8 cellular contexts compared by ENCODE assay signal in the genomic region with DNA sequence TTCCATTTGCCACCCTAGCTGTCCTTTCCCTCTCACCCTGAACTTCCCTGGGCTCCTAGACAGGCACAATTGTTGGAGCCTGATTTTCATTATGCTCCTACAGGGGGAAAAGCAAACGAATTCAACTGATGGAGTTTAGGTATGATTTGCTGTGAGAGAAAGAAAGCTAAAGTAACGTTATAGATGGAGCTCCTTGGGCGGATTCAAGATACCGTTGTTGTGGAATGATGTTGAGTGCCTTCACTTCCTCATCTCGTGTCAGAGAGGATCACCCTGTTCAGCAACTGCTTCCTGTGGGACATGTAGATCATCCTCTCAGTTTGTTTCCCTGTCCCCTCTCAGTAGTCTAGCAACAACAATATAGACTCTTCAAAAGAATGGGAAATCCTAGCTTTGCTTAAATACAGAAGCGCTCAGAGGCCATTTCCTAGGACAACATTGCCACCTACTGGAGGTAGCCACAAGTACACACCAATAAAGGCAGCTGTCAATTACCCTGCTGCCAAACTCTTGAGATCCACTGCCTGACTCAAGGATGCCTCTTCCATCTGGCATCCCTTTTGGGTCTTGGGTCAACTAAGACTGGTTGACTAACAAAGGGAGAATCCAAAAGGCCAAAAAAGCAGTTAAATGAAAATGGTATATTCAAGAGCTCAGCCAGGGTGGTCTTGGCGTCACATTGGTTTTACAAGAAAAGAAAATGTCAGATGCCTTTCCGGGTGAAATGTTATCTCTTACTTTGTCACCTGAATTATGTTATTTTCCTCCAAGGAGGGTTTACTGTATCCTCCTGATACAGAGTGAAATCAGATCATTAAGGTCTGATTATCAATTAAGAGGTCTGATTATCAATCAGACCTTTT. TPM values are rescaled to one million over a fixed set of nuclear protein-coding genes. Genes with fewer than 3 reads are reported as not detected.
DNase-seq lines count a peak whose midpoint lies in the region; TF ChIP-seq lines count a peak whose summit lies in the region.

No MANE protein-coding gene starts in this region.

- H3K9me3 Mint-ChIP-seq in activated naive CD8-positive, alpha-beta T cell treated with anti-CD3 and anti-CD28 coated beads for 36 hours = no peaks in the 10 kb centered on the region

- peaks cover 3% of the 10 kb centered on the region for H3K36me3 Mint-ChIP-seq in activated naive CD8-positive, alpha-beta T cell treated with anti-CD3 and anti-CD28 coated beads for 36 hours

- no peaks in the 10 kb centered on the region for H3K4me1 ChIP-seq in HAP-1

- intact Hi-C loops in head of caudate nucleus (cut with DNase I) = no loop called here

- H3K9me3 ChIP-seq in HAP-1 = no peaks in the 10 kb centered on the region

- H3K4me3 ChIP-seq in HAP-1 = no peak overlapping the region

- no peak overlapping the region for H3K4me3 Mint-ChIP-seq in activated naive CD8-positive, alpha-beta T cell treated with anti-CD3 and anti-CD28 coated beads for 36 hours

- in situ Hi-C loops in HAP-1 (cut with MboI; ENCODE audit: low sequenced_read_pairs) = no loop called here

- H3K36me3 ChIP-seq in HAP-1 (replicated peaks) = no peaks in the 10 kb centered on the region

- no peak overlapping the region for H3K27ac Mint-ChIP-seq in activated naive CD8-positive, alpha-beta T cell treated with anti-CD3 and anti-CD28 coated beads for 36 hours

- H3K27me3 Mint-ChIP-seq in activated naive CD8-positive, alpha-beta T cell treated with anti-CD3 and anti-CD28 coated beads for 36 hours = peaks cover 16% of the 10 kb centered on the region

- peaks cover 4% of the 10 kb centered on the region for H3K4me1 Mint-ChIP-seq in activated naive CD8-positive, alpha-beta T cell treated with anti-CD3 and anti-CD28 coated beads for 36 hours

- peak; percentile 81 for TF ChIP-seq CTCF in LNCAP (IDR thresholded peaks at IDR 0.05)

- DNase-seq in NCI-H2171 treated with DMSO at 0.1 percent for 48 hours (lab: John Stamatoyannopoulos, UW) (peak; percentile 18), NCI-H2171 (lab: John Stamatoyannopoulos, UW) (no peak), HAP-1 (ENCODE audit: low spot score in 2 of 2) (peak; percentile 54 to 71), RPMI7951 (ENCODE audit: low read depth) (peak; percentile 72), head of caudate nucleus (peak in 36 of 42 donors; percentile 23 to 86 (median 62)), putamen (ENCODE audit: low spot score) (peak; percentile 67)
- peak; percentile 46 for DNase-seq in activated naive CD8-positive, alpha-beta T cell treated with anti-CD3 and anti-CD28 coated beads for 36 hours

- peaks cover 7% of the 10 kb centered on the region for H3K27me3 ChIP-seq in HAP-1 (ENCODE audit: low read depth)

RNA-seq across cellular contexts. Expression of a gene that starts 13.5 kb away (rescaled TPM):
- 0.48 and 0.49 TPM in 2 replicates for total RNA-seq in RPMI7951 (2014; rRNA removed; shearing (Covaris generic))
- total RNA-seq in activated naive CD8-positive, alpha-beta T cell treated with anti-CD3 and anti-CD28 coated beads for 36 hours = under 1 TPM; 0.10 to 0.49 TPM

RNA-seq across cellular contexts. Expression of a gene that starts 15.8 kb away (rescaled TPM):
- total RNA-seq in RPMI7951 (2014; rRNA removed; shearing (Covaris generic)) = 118 and 127 TPM in 2 replicates
- total RNA-seq in activated naive CD8-positive, alpha-beta T cell treated with anti-CD3 and anti-CD28 coated beads for 36 hours = 10 to 100 TPM; 85.7 to 91.7 TPM

RNA-seq across cellular contexts. Expression of a gene that starts 51.4 kb away (rescaled TPM):
- total RNA-seq in RPMI7951 (2014; rRNA removed; shearing (Covaris generic)) = 21.1 and 34.0 TPM in 2 replicates
- total RNA-seq in activated naive CD8-positive, alpha-beta T cell treated with anti-CD3 and anti-CD28 coated beads for 36 hours = 10 to 100 TPM; 46.1 to 50.4 TPM

RNA-seq across cellular contexts. Expression of a gene that starts 54.3 kb away (rescaled TPM):
- total RNA-seq in RPMI7951 (2014; rRNA removed; shearing (Covaris generic)) = not detected in 2 replicates
- total RNA-seq in activated naive CD8-positive, alpha-beta T cell treated with anti-CD3 and anti-CD28 coated beads for 36 hours = under 1 TPM; 0.62 to 0.70 TPM
